ENCODE assay signal across 25 cellular contexts in genomic region chr13:37748913-37749312, GRCh38.
DNase-seq lines count a peak whose midpoint lies in the region; ATAC-seq, FAIRE-seq and TF ChIP-seq lines count a peak whose summit lies in the region.
"Had no signal": no experiment of that assay in that cellular context is flagged by ENCODE, and none has a peak within 500 bp of the region (broad histone marks: within the 10 kb centered on the region; RNA-seq: fewer than 3 reads in every experiment).

No MANE protein-coding gene starts in this region.

- no TSS peak for BruUV-seq in IMR-90 (replicated peaks; lab: Mats Ljungman, UMichigan)
- no TSS peak for BruUV-seq in K562 (replicated peaks; lab: Mats Ljungman, UMichigan)

- intact Hi-C loops in IMR-90 (cut with micrococcal nuclease) = no loop called here
- intact Hi-C loops in K562 (cut with micrococcal nuclease) = no loop called here
- intact Hi-C loops in lower lobe of right lung (cut with DNase I) = no loop called here

- no peak overlapping the region for H4K5ac ChIP-seq in IMR-90 (ENCODE audit: low read depth, low read length)

- H3K4me1 ChIP-seq in IMR-90 (ENCODE audit: control insufficient read depth, insufficient read depth, low read length) (no peaks in the 10 kb centered on the region; the same call in 1 of the 2 replicates), K562 (replicated peaks in 1 of 2; ENCODE audit: control insufficient read depth in 2 of 2, insufficient read depth in 2 of 2, low read length in 2 of 2) (no peaks in the 10 kb centered on the region), lower lobe of right lung (no peaks in the 10 kb centered on the region), neuronal stem cell (ENCODE audit: control insufficient read depth in 2 of 2, insufficient read depth in 1 of 2, low read depth in 1 of 2, low read length in 2 of 2) (peaks cover 0 to 2% of the 10 kb centered on the region in 2 donors)
- H3K4me1 ChIP-seq: BE2C had no signal

- no peaks in the 10 kb centered on the region for H4K20me1 ChIP-seq in IMR-90 (ENCODE audit: insufficient read depth, low read length)
- H4K20me1 ChIP-seq in K562 (replicated peaks; ENCODE audit: control insufficient read depth, insufficient read depth, low read length) = no peaks in the 10 kb centered on the region
- H4K20me1 ChIP-seq: BLaER1 treated with 17β-estradiol and CSF1 and Interleukin-3, amounts not matched to agents 10 nM and 100 nM had no signal

- peak overlapping the region; percentile 15; the same call in 1 of the 2 replicates for H2AK5ac ChIP-seq in IMR-90 (ENCODE audit: low read depth, low read length)
- H2AK5ac ChIP-seq in neuronal stem cell (ENCODE audit: low read depth, low read length) = no peak overlapping the region

- H3K4me2 ChIP-seq in IMR-90 (ENCODE audit: low read depth, low read length) = no peak overlapping the region
- H3K4me2 ChIP-seq in K562 (ENCODE audit: insufficient read depth, low read length) = no peak overlapping the region
- H3K4me2 ChIP-seq in neuronal stem cell (ENCODE audit: insufficient read depth, low read length, poor library complexity, severe bottlenecking) = no peak overlapping the region
- H3K4me2 ChIP-seq: A549; BLaER1 treated with 17β-estradiol and CSF1 and Interleukin-3, amounts not matched to agents 10 nM and 100 nM had no signal

- H3K9me3 ChIP-seq in IMR-90 (ENCODE audit: control insufficient read depth, insufficient read depth, low read length) = no peaks in the 10 kb centered on the region
- H3K9me3 ChIP-seq in K562 (replicated peaks; ENCODE audit: control insufficient read depth, insufficient read depth, low read depth, low read length) = no peaks in the 10 kb centered on the region
- H3K9me3 ChIP-seq in lower lobe of right lung = no peaks in the 10 kb centered on the region
- H3K9me3 ChIP-seq in neuronal stem cell (replicated peaks in 1 of 2; ENCODE audit: control insufficient read depth in 2 of 2, insufficient read depth in 1 of 2, low read depth in 1 of 2, low read length in 2 of 2) = peaks cover 0 to 3% of the 10 kb centered on the region in 2 donors
- H3K9me3 ChIP-seq: A549, BE2C had no signal

- H4K91ac ChIP-seq in IMR-90 (ENCODE audit: insufficient read depth, low read depth, low read length) (no peak overlapping the region), neuronal stem cell (ENCODE audit: low read depth, low read length, poor library complexity) (no peak overlapping the region)

- no peak overlapping the region for H3K4me3 ChIP-seq in IMR-90 (ENCODE audit: insufficient read depth, low read depth, low read length)
- H3K4me3 ChIP-seq in K562 = no peak overlapping the region
- H3K4me3 ChIP-seq in lower lobe of right lung = no peak overlapping the region
- no peak overlapping the region for H3K4me3 ChIP-seq in neuronal stem cell (ENCODE audit: low read length in 2 of 2)
- H3K4me3 ChIP-seq: A549; BLaER1 treated with 17β-estradiol and CSF1 and Interleukin-3, amounts not matched to agents 10 nM and 100 nM; GM23248 had no signal

- H2BK12ac ChIP-seq in neuronal stem cell (ENCODE audit: low read length) = no peak overlapping the region

- H3K79me1 ChIP-seq in IMR-90 (ENCODE audit: low read depth in 1 of 2, low read length in 2 of 2) = no peaks in the 10 kb centered on the region
- H3K79me1 ChIP-seq in neuronal stem cell (ENCODE audit: low read depth, low read length) = no peaks in the 10 kb centered on the region

- FAIRE-seq in GM12891 (lab: Jason Lieb, UNC) = no peak
- no peak for FAIRE-seq in K562 (lab: Jason Lieb, UNC)
- FAIRE-seq: A549, D721Med, GM19239, H1 had no signal

- no peaks in the 10 kb centered on the region for H3K36me3 ChIP-seq in IMR-90 (ENCODE audit: control insufficient read depth, insufficient read depth, low read length)
- H3K36me3 ChIP-seq in K562 (ENCODE audit: control insufficient read depth, insufficient read depth, low read length) = no peaks in the 10 kb centered on the region
- no peaks in the 10 kb centered on the region for H3K36me3 ChIP-seq in lower lobe of right lung
- H3K36me3 ChIP-seq in neuronal stem cell (replicated peaks in 1 of 2; ENCODE audit: control insufficient read depth in 2 of 2, insufficient read depth in 2 of 2, low read length in 2 of 2) = no peaks in the 10 kb centered on the region
- H3K36me3 ChIP-seq: BE2C; BLaER1 treated with 17β-estradiol and CSF1 and Interleukin-3, amounts not matched to agents 10 nM and 100 nM had no signal

- TF ChIP-seq CTCF in IMR-90 (conservative IDR thresholded peaks at IDR 0.05; ENCODE audit: low read depth, low read length) = no peak
- no peak for TF ChIP-seq CTCF in K562 (IDR thresholded peaks at IDR 0.05 in 2 of 3, conservative IDR thresholded peaks at IDR 0.05 in 1 of 3; ENCODE audit: insufficient read depth in 2 of 3, low read depth in 1 of 3, low read length in 3 of 3)
- no peak for TF ChIP-seq CTCF in lower lobe of right lung (IDR thresholded peaks at IDR 0.05)

- no peak overlapping the region for H3K27ac ChIP-seq in IMR-90 (ENCODE audit: insufficient read depth, low read length)
- no peak overlapping the region for H3K27ac ChIP-seq in K562 (ENCODE audit: extremely low read depth, low read depth, low read length)
- no peak overlapping the region for H3K27ac ChIP-seq in lower lobe of right lung
- no peak overlapping the region for H3K27ac ChIP-seq in neuronal stem cell (replicated peaks; ENCODE audit: low read length)
- H3K27ac ChIP-seq: A549; BLaER1 treated with 17β-estradiol and CSF1 and Interleukin-3, amounts not matched to agents 10 nM and 100 nM; GM23248 had no signal

- ATAC-seq in IMR-90 (ENCODE audit: low read depth) (no peak), K562 (no peak), lower lobe of right lung (no peak)
- ATAC-seq: A549, HCT116 had no signal

- no peak for TF ChIP-seq POLR2A in GM12891 (IDR thresholded peaks at IDR 0.05; ENCODE audit: low read depth, low read length)
- TF ChIP-seq POLR2A in IMR-90 (IDR thresholded peaks at IDR 0.05; ENCODE audit: low read depth, low read length) = no peak
- no peak for TF ChIP-seq POLR2A in K562 (conservative IDR thresholded peaks at IDR 0.05)

- dilution Hi-C loops in IMR-90 (cut with HindIII; ENCODE audit: low sequenced_read_pairs, unreplicated experiment) = no loop called here

- no peaks in the 10 kb centered on the region for H3K79me2 ChIP-seq in K562 (ENCODE audit: control insufficient read depth, insufficient read depth, low read length)

- H2BK120ac ChIP-seq in IMR-90 (ENCODE audit: low read depth, low read length) = no peak overlapping the region
- no peak overlapping the region for H2BK120ac ChIP-seq in neuronal stem cell (ENCODE audit: low read depth, low read length)

- POLR2A ChIA-PET in IMR-90 (lab: Charles Lee; ENCODE audit: unreplicated experiment) (no interaction called here), K562 (lab: Yijun Ruan, JAX) (no interaction called here)

- H3K4ac ChIP-seq in IMR-90 (ENCODE audit: low read depth, low read length) = no peak overlapping the region
- no peak overlapping the region for H3K4ac ChIP-seq in neuronal stem cell (ENCODE audit: low read length)

- H3K9me1 ChIP-seq in IMR-90 (ENCODE audit: insufficient read depth, low read length) (peaks cover 4% of the 10 kb centered on the region; the same call in 1 of the 2 replicates), K562 (ENCODE audit: control insufficient read depth, insufficient read depth, low read length) (no peaks in the 10 kb centered on the region)

- H2BK5ac ChIP-seq in IMR-90 (ENCODE audit: low read depth, low read length, poor library complexity, severe bottlenecking) = no peak overlapping the region
- H2BK5ac ChIP-seq in neuronal stem cell (ENCODE audit: low read length) = no peak overlapping the region

- in situ Hi-C loops in IMR-90 (cut with MboI; ENCODE audit: low sequenced_read_pairs) (no loop called here), K562 (cut with MboI) (no loop called here)

- H2BK15ac ChIP-seq in IMR-90 (ENCODE audit: low read depth, low read length) (no peak overlapping the region), neuronal stem cell (ENCODE audit: low read length) (no peak overlapping the region)

- no peak overlapping the region for H2AK9ac ChIP-seq in IMR-90 (replicated peaks; ENCODE audit: low read depth, low read length, poor library complexity)

- H4K8ac ChIP-seq in IMR-90 (ENCODE audit: low read depth in 2 of 2, low read length in 2 of 2) = no peak overlapping the region
- H4K8ac ChIP-seq in neuronal stem cell (ENCODE audit: low read depth, low read length) = no peak overlapping the region

- H3K27me3 ChIP-seq in IMR-90 (ENCODE audit: control insufficient read depth, insufficient read depth, low read length) (no peaks in the 10 kb centered on the region), K562 (ENCODE audit: control insufficient read depth in 2 of 2, insufficient read depth in 2 of 2, low read length in 2 of 2) (no peaks in the 10 kb centered on the region), lower lobe of right lung (ENCODE audit: low read depth) (no peaks in the 10 kb centered on the region), neuronal stem cell (ENCODE audit: control insufficient read depth in 3 of 3, insufficient read depth in 3 of 3, low read depth in 1 of 3, low read length in 3 of 3) (no peaks in the 10 kb centered on the region)
- H3K27me3 ChIP-seq: BE2C; BLaER1 treated with 17β-estradiol and CSF1 and Interleukin-3, amounts not matched to agents 10 nM and 100 nM had no signal

- TF ChIP-seq RAD21 in IMR-90 (IDR thresholded peaks at IDR 0.05; ENCODE audit: low read length) = no peak
- TF ChIP-seq RAD21 in K562 (CRISPR knock-in tag; conservative IDR thresholded peaks at IDR 0.05 in 1 of 2, IDR thresholded peaks at IDR 0.05 in 1 of 2) = no peak

- CTCF ChIA-PET in IMR-90 (lab: Yijun Ruan, JAX) = no interaction called here
- CTCF ChIA-PET in K562 (lab: Yijun Ruan, JAX; ENCODE audit: low intra/inter-chr PET ratio) = no interaction called here

- no peak overlapping the region for H3K56ac ChIP-seq in IMR-90 (ENCODE audit: extremely low read depth, insufficient read depth, low read length)

- H3K9ac ChIP-seq in IMR-90 (ENCODE audit: low read depth, low read length) = no peak overlapping the region
- H3K9ac ChIP-seq in K562 (ENCODE audit: insufficient read depth in 1 of 2, low read depth in 2 of 2, low read length in 2 of 2) = no peak overlapping the region
- H3K9ac ChIP-seq in neuronal stem cell (ENCODE audit: low read depth, low read length, poor library complexity) = no peak overlapping the region
- H3K9ac ChIP-seq: BLaER1 treated with 17β-estradiol and CSF1 and Interleukin-3, amounts not matched to agents 10 nM and 100 nM; GM23248 had no signal

- no CpG with 5 or more reads among the region's 3 CpGs for WGBS in IMR-90 (ENCODE audit: extremely low coverage in 2 of 2, insufficient read length in 1 of 2), 2 experiments
- 0% methylated on average over 3 of the region's 3 CpGs for WGBS in K562 (ENCODE audit: insufficient coverage, low coverage, missing lambda C conversion rate)
- no CpG with 5 or more reads among the region's 3 CpGs for WGBS in neuronal stem cell (ENCODE audit: extremely low coverage in 2 of 2, insufficient read length in 2 of 2, insufficient replicate concordance in 1 of 2), 2 donors

- TF ChIP-seq EP300 in K562 (IDR thresholded peaks at IDR 0.05; ENCODE audit: low read length) = no peak

- H2BK20ac ChIP-seq in IMR-90 (ENCODE audit: low read depth, low read length) = no peak overlapping the region

- no peak overlapping the region for H3K18ac ChIP-seq in IMR-90 (ENCODE audit: low read depth, low read length)
- no peak overlapping the region for H3K18ac ChIP-seq in neuronal stem cell (ENCODE audit: low read length)

- DNase-seq in GM12891 (ENCODE audit: insufficient read length, low spot score) (no peak), IMR-90 (no peak), OCI-M1 (lab: John Stamatoyannopoulos, UW) (peak; percentile 53), K562 (ENCODE audit: extremely low read depth in 1 of 4, low spot score in 3 of 4) (no peak), NK-92 (lab: John Stamatoyannopoulos, UW; ENCODE audit: unreplicated experiment) (no peak), lower lobe of right lung (no peak), neuronal stem cell (ENCODE audit: low spot score) (no peak)
- DNase-seq: 8988T; ACHN; AML-193; BE2C; CD4-positive, alpha-beta T cell; CD8-positive, alpha-beta memory T cell; DMS 273 treated with DMSO at 0.1 percent for 48 hours; DMS79; EL; GDM1; GM23248; H9 had no signal

- H3K23ac ChIP-seq in IMR-90 (ENCODE audit: low read depth, low read length) (no peak overlapping the region), neuronal stem cell (ENCODE audit: low read depth, low read length, poor library complexity) (no peak overlapping the region)

- H3K14ac ChIP-seq in IMR-90 (replicated peaks; ENCODE audit: low read depth, low read length) = no peak overlapping the region
- no peak overlapping the region for H3K14ac ChIP-seq in neuronal stem cell (ENCODE audit: low read length)

- H2AFZ ChIP-seq in IMR-90 (replicated peaks; ENCODE audit: low read length, poor library complexity) (no peak overlapping the region), K562 (ENCODE audit: low read depth, low read length) (no peak overlapping the region), neuronal stem cell (ENCODE audit: low read length) (no peak overlapping the region)
- H2AFZ ChIP-seq: GM23248 had no signal
